Comparison of ENCODE assay signal across 26 cellular contexts in the genomic region with DNA sequence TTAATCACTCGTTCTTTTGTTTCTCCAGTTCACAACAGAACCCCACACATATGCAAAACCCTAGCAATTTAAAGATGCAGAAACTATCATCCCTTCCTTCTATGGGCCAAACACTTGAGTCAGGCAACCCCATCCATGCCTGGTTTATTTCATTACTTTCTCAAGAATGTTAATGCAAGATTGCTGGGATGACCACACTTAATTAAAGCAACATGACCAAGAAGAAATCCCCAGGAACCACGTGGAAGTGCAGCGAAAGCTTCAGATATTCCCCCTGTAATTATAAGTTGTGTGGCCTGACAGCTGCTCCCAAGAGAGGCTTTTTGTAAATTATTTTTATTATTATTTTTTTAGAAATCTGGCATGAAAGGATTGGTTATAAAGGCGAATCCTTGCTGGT.
DNase-seq lines count a peak whose midpoint lies in the region; ATAC-seq and TF ChIP-seq lines count a peak whose summit lies in the region.
"Had no signal": no experiment of that assay in that cellular context is flagged by ENCODE, and none has a peak within 500 bp of the region (broad histone marks: within the 10 kb centered on the region; RNA-seq: fewer than 3 reads in every experiment).

No MANE protein-coding gene starts in this region.

- DNase-seq in AG09309 (ENCODE audit: low read depth): peak; percentile 40
- no peak for DNase-seq in GM23338 (ENCODE audit: low spot score)
- DNase-seq in WTC11 (ENCODE audit: low spot score): no peak
- no peak for DNase-seq in natural killer cell
- no peak for DNase-seq in pons (ENCODE audit: low spot score)
- no peak for DNase-seq in CD1c-positive myeloid dendritic cell (ENCODE audit: extremely low spot score)
- no peak for DNase-seq in activated naive CD8-positive, alpha-beta T cell treated with anti-CD3 and anti-CD28 coated beads, Interleukin-2, amount 50 U/mL, for 24 hours
- no peak for DNase-seq in naive thymus-derived CD8-positive, alpha-beta T cell
- DNase-seq: activated CD4-positive, alpha-beta T cell treated with anti-CD3 and anti-CD28 coated beads for 4 hours; activated naive CD4-positive, alpha-beta T cell treated with anti-CD3 and anti-CD28 coated beads for 36 hours; amygdala; C1 segment of cervical spinal cord; Caco-2; effector memory CD4-positive, alpha-beta T cell; NCI-H2081; NCI-H345; NCI-H748 treated with DMSO at 0.1 percent for 48 hours; stimulated activated naive CD8-positive, alpha-beta T cell treated with anti-CD3 and anti-CD28 coated beads, Interleukin-15, Interleukin-2, amounts not matched to agents 100 U/mL and 50 U/mL, for 24 hours had no signal

- H2AFZ ChIP-seq in GM23338: peak overlapping the region; percentile 28; the same call in 1 of the 2 replicates

- ATAC-seq in GM23338 (no peak), WTC11 (no peak), natural killer cell (no peak)
- no peak for ATAC-seq in activated naive CD8-positive, alpha-beta T cell treated with anti-CD3 and anti-CD28 coated beads, Interleukin-2, amount 50 U/mL, for 24 hours
- ATAC-seq in naive thymus-derived CD8-positive, alpha-beta T cell: no peak
- ATAC-seq: A549; HCT116; stimulated activated naive CD8-positive, alpha-beta T cell treated with anti-CD3 and anti-CD28 coated beads, Interleukin-15, Interleukin-2, amounts not matched to agents 100 U/mL and 50 U/mL, for 24 hours had no signal

- TF ChIP-seq CTCF in AG09309 (IDR thresholded peaks at IDR 0.05; ENCODE audit: control insufficient read depth, insufficient read depth, low read depth, low read length, missing control alignments): no peak
- no peak for TF ChIP-seq CTCF in GM23338 (conservative IDR thresholded peaks at IDR 0.05; ENCODE audit: low read depth in 2 of 2)
- TF ChIP-seq CTCF in WTC11 (IDR thresholded peaks at IDR 0.05): no peak
- TF ChIP-seq CTCF in natural killer cell (IDR thresholded peaks at IDR 0.05): no peak

- H3K27ac ChIP-seq in GM23338 (ENCODE audit: low read depth): peak overlapping the region; percentile 73; the same call in 1 of the 2 replicates
- H3K27ac ChIP-seq: A549, breast epithelium, prostate gland, vagina had no signal

- no peaks in the 10 kb centered on the region for H3K27me3 ChIP-seq in GM23338 (ENCODE audit: insufficient read depth)
- H3K27me3 ChIP-seq: breast epithelium, vagina had no signal

- peaks cover 4% of the 10 kb centered on the region for H3K27me3 Mint-ChIP-seq in GM23338 (ENCODE audit: insufficient read depth, low read depth, poor library complexity)
- no peaks in the 10 kb centered on the region for H3K27me3 Mint-ChIP-seq in WTC11 (ENCODE audit: low read depth)
- H3K27me3 Mint-ChIP-seq in natural killer cell (ENCODE audit: low read depth in 2 of 2): no peaks in the 10 kb centered on the region
- H3K27me3 Mint-ChIP-seq in activated naive CD8-positive, alpha-beta T cell treated with anti-CD3 and anti-CD28 coated beads, Interleukin-2, amount 50 U/mL, for 24 hours: no peaks in the 10 kb centered on the region
- peaks cover 0 to 1% (median 0%) of the 10 kb centered on the region in 5 donors for H3K27me3 Mint-ChIP-seq in naive thymus-derived CD8-positive, alpha-beta T cell

- no peak overlapping the region for H3K4me3 Mint-ChIP-seq in GM23338
- no peak overlapping the region for H3K4me3 Mint-ChIP-seq in WTC11
- no peak overlapping the region for H3K4me3 Mint-ChIP-seq in natural killer cell
- H3K4me3 Mint-ChIP-seq in activated naive CD8-positive, alpha-beta T cell treated with anti-CD3 and anti-CD28 coated beads, Interleukin-2, amount 50 U/mL, for 24 hours: no peak overlapping the region
- H3K4me3 Mint-ChIP-seq in naive thymus-derived CD8-positive, alpha-beta T cell: no peak overlapping the region
- H3K4me3 Mint-ChIP-seq: activated naive CD4-positive, alpha-beta T cell treated with anti-CD3 and anti-CD28 coated beads for 36 hours; activated T-helper 1 cell treated with anti-CD3 and anti-CD28 coated beads, Interleukin-12 subunit alpha, Interleukin-12 subunit beta, Interleukin-2, Interleukin-4 antibody, amounts not matched to agents 30 ng/mL and 10 ng/mL and 1 ng/mL, durations not matched to agents 14 hours and 24 hours and 36 hours; memory B cell; T-helper 2 cell treated with Interferon-gamma antibody and Interleukin-4, amounts not matched to agents 5 μg/mL and 100 μg/mL, for 36 hours had no signal

- no peaks in the 10 kb centered on the region for H4K20me1 ChIP-seq in GM23338 (replicated peaks; ENCODE audit: insufficient read depth)

- H3K27ac Mint-ChIP-seq in GM23338 (no peak overlapping the region), WTC11 (0 out of 2 replicates have a peak overlapping the region, but pooled peaks have one; percentile 21), natural killer cell (peak overlapping the region; percentile 17 to 74)
- H3K27ac Mint-ChIP-seq in activated naive CD8-positive, alpha-beta T cell treated with anti-CD3 and anti-CD28 coated beads, Interleukin-2, amount 50 U/mL, for 24 hours: no peak overlapping the region
- H3K27ac Mint-ChIP-seq in naive thymus-derived CD8-positive, alpha-beta T cell: no peak overlapping the region
- H3K27ac Mint-ChIP-seq: activated naive CD4-positive, alpha-beta T cell treated with anti-CD3 and anti-CD28 coated beads for 36 hours; activated T-helper 1 cell treated with anti-CD3 and anti-CD28 coated beads, Interleukin-12 subunit alpha, Interleukin-12 subunit beta, Interleukin-2, Interleukin-4 antibody, amounts not matched to agents 30 ng/mL and 10 ng/mL and 1 ng/mL, durations not matched to agents 14 hours and 24 hours and 36 hours; memory B cell; T-helper 2 cell treated with Interferon-gamma antibody and Interleukin-4, amounts not matched to agents 5 μg/mL and 100 μg/mL, for 36 hours had no signal

- H3K9me3 Mint-ChIP-seq in GM23338: peaks cover 12% of the 10 kb centered on the region
- peaks cover 21% of the 10 kb centered on the region for H3K9me3 Mint-ChIP-seq in WTC11
- H3K9me3 Mint-ChIP-seq in natural killer cell: no peaks in the 10 kb centered on the region
- H3K9me3 Mint-ChIP-seq in activated naive CD8-positive, alpha-beta T cell treated with anti-CD3 and anti-CD28 coated beads, Interleukin-2, amount 50 U/mL, for 24 hours: no peaks in the 10 kb centered on the region
- no peaks in the 10 kb centered on the region for H3K9me3 Mint-ChIP-seq in naive thymus-derived CD8-positive, alpha-beta T cell
- H3K9me3 Mint-ChIP-seq: activated naive CD4-positive, alpha-beta T cell treated with anti-CD3 and anti-CD28 coated beads for 36 hours; activated T-helper 1 cell treated with anti-CD3 and anti-CD28 coated beads, Interleukin-12 subunit alpha, Interleukin-12 subunit beta, Interleukin-2, Interleukin-4 antibody, amounts not matched to agents 30 ng/mL and 10 ng/mL and 1 ng/mL, durations not matched to agents 14 hours and 24 hours and 36 hours; memory B cell; T-helper 2 cell treated with Interferon-gamma antibody and Interleukin-4, amounts not matched to agents 5 μg/mL and 100 μg/mL, for 36 hours had no signal

- peaks cover 10% of the 10 kb centered on the region for H3K4me1 Mint-ChIP-seq in GM23338
- H3K4me1 Mint-ChIP-seq in WTC11: peaks cover 16% of the 10 kb centered on the region
- peaks cover 65 to 72% of the 10 kb centered on the region in 2 donors for H3K4me1 Mint-ChIP-seq in natural killer cell
- peaks cover 26% of the 10 kb centered on the region for H3K4me1 Mint-ChIP-seq in activated naive CD8-positive, alpha-beta T cell treated with anti-CD3 and anti-CD28 coated beads, Interleukin-2, amount 50 U/mL, for 24 hours
- H3K4me1 Mint-ChIP-seq in naive thymus-derived CD8-positive, alpha-beta T cell: peaks cover 12 to 48% (median 23%) of the 10 kb centered on the region in 4 donors

- H3K79me2 ChIP-seq in GM23338 (replicated peaks; ENCODE audit: insufficient read depth): no peaks in the 10 kb centered on the region

- intact Hi-C loops in natural killer cell (cut with micrococcal nuclease): no loop called here

- H3K9me2 ChIP-seq in GM23338 (ENCODE audit: insufficient read depth): peaks cover 3% of the 10 kb centered on the region; the same call in 1 of the 2 replicates

- H3K4me2 ChIP-seq in GM23338: peak overlapping the region; percentile 41; the same call in 1 of the 2 replicates
- H3K4me2 ChIP-seq: A549 had no signal

- H3K36me3 ChIP-seq in GM23338 (ENCODE audit: insufficient read depth): no peaks in the 10 kb centered on the region
- H3K36me3 ChIP-seq: breast epithelium, prostate gland, vagina had no signal

- H3K36me3 Mint-ChIP-seq in GM23338 (ENCODE audit: low read depth) (peaks cover 5% of the 10 kb centered on the region; the same call in 1 of the 3 replicates), WTC11 (no peaks in the 10 kb centered on the region), natural killer cell (no peaks in the 10 kb centered on the region)
- peaks cover 2% of the 10 kb centered on the region for H3K36me3 Mint-ChIP-seq in activated naive CD8-positive, alpha-beta T cell treated with anti-CD3 and anti-CD28 coated beads, Interleukin-2, amount 50 U/mL, for 24 hours (ENCODE audit: low read depth)
- H3K36me3 Mint-ChIP-seq in naive thymus-derived CD8-positive, alpha-beta T cell: no peaks in the 10 kb centered on the region
- H3K36me3 Mint-ChIP-seq: memory B cell had no signal

- H3K4me3 ChIP-seq in AG09309 (ENCODE audit: control insufficient read depth, low read depth, low read length): no peak overlapping the region
- H3K4me3 ChIP-seq in GM23338: no peak overlapping the region
- H3K4me3 ChIP-seq: A549, breast epithelium, prostate gland, vagina had no signal

- peaks cover 14% of the 10 kb centered on the region for H3K4me1 ChIP-seq in GM23338 (ENCODE audit: insufficient read depth)
- H3K4me1 ChIP-seq: A549, breast epithelium, prostate gland, vagina had no signal

- CTCF ChIA-PET in WTC11 (lab: Charles Lee): no interaction called here

- POLR2A ChIA-PET in WTC11 (lab: Charles Lee): no interaction called here
- POLR2A ChIA-PET in naive thymus-derived CD8-positive, alpha-beta T cell (lab: Charles Lee): no interaction called here

- no peaks in the 10 kb centered on the region for H3F3A ChIP-seq in GM23338 (replicated peaks; ENCODE audit: low read depth)

TF ChIP-seq in GM23338, 12 proteins besides CTCF, POLR2A, EP300 and RAD21 (continues in another document):
- TF ChIP-seq ZNF331 (CRISPR knock-in tag; IDR thresholded peaks at IDR 0.05; ENCODE audit: low read depth): no peak

Comparison
In these comparisons a context has a peak if more than half of its experiments do, and no peak if none do; other contexts are left out.
1. H3K27ac Mint-ChIP-seq: peak in WTC11 (single experiment) and natural killer cell (2 of 2); none in GM23338 (single experiment), activated naive CD8-positive, alpha-beta T cell treated with anti-CD3 and anti-CD28 coated beads, Interleukin-2, amount 50 U/mL, for 24 hours (single experiment) and naive thymus-derived CD8-positive, alpha-beta T cell (0 of 10).